In the genomic region with DNA sequence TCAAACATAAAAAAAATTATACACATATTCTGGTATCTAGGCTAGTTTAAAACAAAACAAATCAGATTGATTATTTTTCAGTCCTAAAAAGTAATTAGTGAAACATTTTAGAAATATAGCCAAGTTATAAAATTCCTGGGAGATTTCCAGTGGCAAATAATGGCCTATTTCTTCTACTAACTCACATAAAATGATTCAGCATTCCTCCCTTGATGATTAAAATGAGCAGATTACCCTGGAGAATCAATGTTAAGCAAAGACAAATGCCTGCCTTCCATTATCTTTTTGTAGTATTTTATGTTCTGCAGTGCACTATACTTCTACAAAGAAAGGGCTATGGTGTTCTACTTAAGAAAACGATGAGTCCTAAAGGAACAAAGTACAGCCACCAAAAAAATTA, we compare ENCODE assay signal across 9 cellular contexts.
"Had no signal": no experiment of that assay in that cellular context is flagged by ENCODE, and none has a peak within 500 bp of the region (broad histone marks: within the 10 kb centered on the region; RNA-seq: fewer than 3 reads in every experiment).

No MANE protein-coding gene starts in this region.

- H3K9ac ChIP-seq: parathyroid adenoma had no signal

- ATAC-seq: activated T-cell treated with anti-CD3 and anti-CD28 coated beads, Interleukin-2, amount 50 U/mL, for 4 hours had no signal

- DNase-seq: activated CD4-positive, alpha-beta memory T cell treated with anti-CD3 and anti-CD28 coated beads for 36 hours; activated effector memory CD4-positive, alpha-beta T cell treated with anti-CD3 and anti-CD28 coated beads, Interleukin-2, amount 50 U/mL, for 16 hours; activated T-cell treated with anti-CD3 and anti-CD28 coated beads, Interleukin-2, amount 50 U/mL, for 4 hours; midbrain; stimulated activated CD4-positive, alpha-beta T cell treated with anti-CD3 and anti-CD28 coated beads, Interleukin-4, amount 100 ng/mL, for 4 hours; T1000 had no signal

- H3K27me3 ChIP-seq: hepatocyte had no signal

- H2AFZ ChIP-seq: hepatocyte, parathyroid adenoma had no signal

- H3K27ac ChIP-seq: hepatocyte, parathyroid adenoma, VCaP had no signal

- H3K4me3 ChIP-seq: hepatocyte had no signal

- H3K4me2 ChIP-seq: hepatocyte had no signal
